In the genomic region with DNA sequence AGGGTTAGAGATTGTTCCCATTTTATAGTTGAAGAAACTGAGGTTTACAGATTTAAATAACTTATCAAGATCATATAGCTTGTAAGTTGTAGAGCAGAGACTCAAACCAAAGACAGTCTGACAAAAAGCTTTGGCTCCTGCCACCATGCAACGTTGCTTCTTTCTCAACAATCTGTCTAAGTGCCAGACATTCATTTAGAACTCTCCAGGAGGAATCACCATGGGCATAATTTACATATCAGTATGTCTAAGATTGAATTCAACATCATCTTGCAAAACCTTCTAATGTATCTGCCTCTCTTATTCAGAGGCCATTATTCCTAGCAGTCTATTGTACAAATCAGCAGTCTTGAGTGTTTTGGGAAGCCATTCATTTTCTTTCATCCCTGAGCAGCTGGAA, we compare ENCODE assay signal across 13 cellular contexts.
DNase-seq lines count a peak whose midpoint lies in the region; ATAC-seq and TF ChIP-seq lines count a peak whose summit lies in the region.
"Had no signal": no experiment of that assay in that cellular context is flagged by ENCODE, and none has a peak within 500 bp of the region (broad histone marks: within the 10 kb centered on the region; RNA-seq: fewer than 3 reads in every experiment).

No MANE protein-coding gene starts in this region.

- H3K9ac ChIP-seq in IMR-90 (ENCODE audit: low read depth, low read length) (no peak overlapping the region), smooth muscle cell (ENCODE audit: low read depth) (no peak overlapping the region)

- H4K8ac ChIP-seq in IMR-90 (ENCODE audit: low read depth in 2 of 2, low read length in 2 of 2), result peak overlapping the region; percentile 70 to 82; a peak in 3 of 4 replicates

- H3K4me3 ChIP-seq in IMR-90 (ENCODE audit: insufficient read depth, low read depth, low read length), result no peak overlapping the region
- no peak overlapping the region for H3K4me3 ChIP-seq in cardiac fibroblast (replicated peaks in 1 of 2; ENCODE audit: low read depth in 2 of 2, low read length in 2 of 2)
- no peak overlapping the region for H3K4me3 ChIP-seq in smooth muscle cell

- intact Hi-C loops in IMR-90 (cut with micrococcal nuclease), result no loop called here

- no peak overlapping the region for H3K23ac ChIP-seq in IMR-90 (ENCODE audit: low read depth, low read length)

- H3K4me1 ChIP-seq in IMR-90 (ENCODE audit: control insufficient read depth, insufficient read depth, low read length) (peaks cover 15% of the 10 kb centered on the region), smooth muscle cell (ENCODE audit: low read depth) (peaks cover 9% of the 10 kb centered on the region)
- H3K4me1 ChIP-seq: Caco-2 had no signal

- peak overlapping the region; percentile 79 for H2BK20ac ChIP-seq in IMR-90 (ENCODE audit: low read depth, low read length)

- no peak overlapping the region for H2AK9ac ChIP-seq in IMR-90 (replicated peaks; ENCODE audit: low read depth, low read length, poor library complexity)

- H3F3A ChIP-seq in smooth muscle cell (ENCODE audit: low read depth), result peaks cover 8% of the 10 kb centered on the region

- H4K5ac ChIP-seq in IMR-90 (ENCODE audit: low read depth, low read length), result peak overlapping the region; percentile 49; the same call in 1 of the 2 replicates

- no CpG with 5 or more reads among the region's 1 CpG for WGBS in IMR-90 (ENCODE audit: extremely low coverage in 2 of 2, insufficient read length in 1 of 2), 2 experiments
- WGBS in smooth muscle cell (ENCODE audit: low lambda C conversion rate), result 80% methylated on average over 1 of the region's 1 CpG

- H2AFZ ChIP-seq in IMR-90 (replicated peaks; ENCODE audit: low read length, poor library complexity) (no peak overlapping the region), smooth muscle cell (ENCODE audit: low read depth) (no peak overlapping the region)

- H3K27me3 ChIP-seq in IMR-90 (ENCODE audit: control insufficient read depth, insufficient read depth, low read length) (no peaks in the 10 kb centered on the region), smooth muscle cell (ENCODE audit: low read depth) (no peaks in the 10 kb centered on the region)

- TF ChIP-seq RAD21 in IMR-90 (IDR thresholded peaks at IDR 0.05; ENCODE audit: low read length), result no peak

- in situ Hi-C loops in IMR-90 (cut with MboI; ENCODE audit: low sequenced_read_pairs), result no loop called here

- peak overlapping the region; percentile 94; the same call in 1 of the 2 replicates for H3K4ac ChIP-seq in IMR-90 (ENCODE audit: low read depth, low read length)

- peak overlapping the region; percentile 96 for H2BK5ac ChIP-seq in IMR-90 (ENCODE audit: low read depth, low read length, poor library complexity, severe bottlenecking)

- DNase-seq in IMR-90 (no peak), cardiac fibroblast (ENCODE audit: low read depth in 2 of 2) (peak; percentile 16 to 31), fibroblast of peridontal ligament (ENCODE audit: extremely low read depth) (peak; percentile 51), smooth muscle cell (lab: John Stamatoyannopoulos, UW; ENCODE audit: unreplicated experiment) (no peak)
- DNase-seq: ACHN; AML-193; Caco-2; CD4-positive, alpha-beta T cell; H9 had no signal

- BruUV-seq in IMR-90 (replicated peaks; lab: Mats Ljungman, UMichigan), result no TSS peak

- CTCF ChIA-PET in IMR-90 (lab: Yijun Ruan, JAX), result interaction anchor here (0.7 to 1.5 kb wide), 2 partner anchors 14 to 23 kb away, joined by 3 to 4 read pairs; no protein-coding TSS in a partner anchor

- H3K27ac ChIP-seq in IMR-90 (ENCODE audit: insufficient read depth, low read length), result 0 out of 2 replicates have a peak overlapping the region, but pooled peaks have one; percentile 1
- H3K27ac ChIP-seq in smooth muscle cell (ENCODE audit: low read depth), result peak overlapping the region; percentile 95
- H3K27ac ChIP-seq: C4-2B had no signal

- H4K91ac ChIP-seq in IMR-90 (ENCODE audit: insufficient read depth, low read depth, low read length), result peak overlapping the region; percentile 96; the same call in 1 of the 2 replicates

- H3K4me2 ChIP-seq in IMR-90 (ENCODE audit: low read depth, low read length) (no peak overlapping the region), smooth muscle cell (no peak overlapping the region)

- H2BK120ac ChIP-seq in IMR-90 (ENCODE audit: low read depth, low read length), result peak overlapping the region; percentile 94

- TF ChIP-seq POLR2A in IMR-90 (IDR thresholded peaks at IDR 0.05; ENCODE audit: low read depth, low read length), result no peak

- H3K79me1 ChIP-seq in IMR-90 (ENCODE audit: low read depth in 1 of 2, low read length in 2 of 2), result no peaks in the 10 kb centered on the region

- peak overlapping the region; percentile 99; the same call in 2 of the 3 replicates for H2BK15ac ChIP-seq in IMR-90 (ENCODE audit: low read depth, low read length)

- peak overlapping the region; percentile 99; the same call in 1 of the 2 replicates for H3K18ac ChIP-seq in IMR-90 (ENCODE audit: low read depth, low read length)

- no peaks in the 10 kb centered on the region for H3K9me3 ChIP-seq in IMR-90 (ENCODE audit: control insufficient read depth, insufficient read depth, low read length)
- no peaks in the 10 kb centered on the region for H3K9me3 ChIP-seq in smooth muscle cell (replicated peaks; ENCODE audit: low read depth)
- H3K9me3 ChIP-seq: Caco-2 had no signal

- H3K36me3 ChIP-seq in IMR-90 (ENCODE audit: control insufficient read depth, insufficient read depth, low read length) (no peaks in the 10 kb centered on the region), smooth muscle cell (ENCODE audit: low read depth) (no peaks in the 10 kb centered on the region)

- dilution Hi-C loops in IMR-90 (cut with HindIII; ENCODE audit: low sequenced_read_pairs, unreplicated experiment), result no loop called here

- peak overlapping the region; percentile 86 for H2AK5ac ChIP-seq in IMR-90 (ENCODE audit: low read depth, low read length)

- peak overlapping the region; percentile 44 for H3K14ac ChIP-seq in IMR-90 (replicated peaks; ENCODE audit: low read depth, low read length)

- no peaks in the 10 kb centered on the region for H4K20me1 ChIP-seq in IMR-90 (ENCODE audit: insufficient read depth, low read length)
- no peaks in the 10 kb centered on the region for H4K20me1 ChIP-seq in smooth muscle cell (ENCODE audit: low read depth)

- H3K79me2 ChIP-seq in smooth muscle cell (ENCODE audit: low read depth), result no peaks in the 10 kb centered on the region

- TF ChIP-seq CTCF in IMR-90 (conservative IDR thresholded peaks at IDR 0.05; ENCODE audit: low read depth, low read length), result no peak
- no peak for TF ChIP-seq CTCF in cardiac fibroblast (IDR thresholded peaks at IDR 0.05; ENCODE audit: low read depth, low read length)
- no peak for TF ChIP-seq CTCF in smooth muscle cell (IDR thresholded peaks at IDR 0.05; ENCODE audit: borderline replicate concordance, insufficient read depth, poor library complexity, severe bottlenecking)

- ATAC-seq in IMR-90 (ENCODE audit: low read depth) (no peak), HG03280 (IDR thresholded peaks at IDR 0.05; ENCODE audit: unreplicated experiment) (no peak), HG03196 (IDR thresholded peaks at IDR 0.05; ENCODE audit: unreplicated experiment) (no peak), GM21447 (IDR thresholded peaks at IDR 0.05; ENCODE audit: unreplicated experiment) (no peak)

- H3K9me1 ChIP-seq in IMR-90 (ENCODE audit: insufficient read depth, low read length), result peaks cover 9% of the 10 kb centered on the region

- POLR2A ChIA-PET in IMR-90 (lab: Charles Lee; ENCODE audit: unreplicated experiment), result no interaction called here

- H3K56ac ChIP-seq in IMR-90 (ENCODE audit: extremely low read depth, insufficient read depth, low read length), result no peak overlapping the region

TF ChIP-seq in IMR-90, 13 proteins besides CTCF, POLR2A, EP300 and RAD21:
- no peak for TF ChIP-seq MAZ (IDR thresholded peaks at IDR 0.05; ENCODE audit: borderline replicate concordance, low read depth, low read length)
- TF ChIP-seq SMC3 (IDR thresholded peaks at IDR 0.05; ENCODE audit: low read depth, low read length), result no peak
- no peak for TF ChIP-seq BHLHE40 (IDR thresholded peaks at IDR 0.05; ENCODE audit: low read depth, low read length)
- no peak for TF ChIP-seq MAFK (IDR thresholded peaks at IDR 0.05; ENCODE audit: low read depth, low read length)
- no peak for TF ChIP-seq RCOR1 (IDR thresholded peaks at IDR 0.05; ENCODE audit: insufficient replicate concordance, low read length)
- no peak for TF ChIP-seq NFE2L2 (IDR thresholded peaks at IDR 0.05; ENCODE audit: low read depth, low read length)
- TF ChIP-seq, protein P1, sequence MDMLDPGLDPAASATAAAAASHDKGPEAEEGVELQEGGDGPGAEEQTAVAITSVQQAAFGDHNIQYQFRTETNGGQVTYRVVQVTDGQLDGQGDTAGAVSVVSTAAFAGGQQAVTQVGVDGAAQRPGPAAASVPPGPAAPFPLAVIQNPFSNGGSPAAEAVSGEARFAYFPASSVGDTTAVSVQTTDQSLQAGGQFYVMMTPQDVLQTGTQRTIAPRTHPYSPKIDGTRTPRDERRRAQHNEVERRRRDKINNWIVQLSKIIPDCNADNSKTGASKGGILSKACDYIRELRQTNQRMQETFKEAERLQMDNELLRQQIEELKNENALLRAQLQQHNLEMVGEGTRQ (IDR thresholded peaks at IDR 0.05; ENCODE audit: low read depth, low read length), result no peak
- no peak for TF ChIP-seq FOS (IDR thresholded peaks at IDR 0.05; ENCODE audit: low read depth, low read length)
- TF ChIP-seq, protein P2, sequence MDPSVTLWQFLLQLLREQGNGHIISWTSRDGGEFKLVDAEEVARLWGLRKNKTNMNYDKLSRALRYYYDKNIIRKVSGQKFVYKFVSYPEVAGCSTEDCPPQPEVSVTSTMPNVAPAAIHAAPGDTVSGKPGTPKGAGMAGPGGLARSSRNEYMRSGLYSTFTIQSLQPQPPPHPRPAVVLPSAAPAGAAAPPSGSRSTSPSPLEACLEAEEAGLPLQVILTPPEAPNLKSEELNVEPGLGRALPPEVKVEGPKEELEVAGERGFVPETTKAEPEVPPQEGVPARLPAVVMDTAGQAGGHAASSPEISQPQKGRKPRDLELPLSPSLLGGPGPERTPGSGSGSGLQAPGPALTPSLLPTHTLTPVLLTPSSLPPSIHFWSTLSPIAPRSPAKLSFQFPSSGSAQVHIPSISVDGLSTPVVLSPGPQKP (IDR thresholded peaks at IDR 0.05; ENCODE audit: borderline replicate concordance, low read depth, low read length), result no peak
TF ChIP-seq in IMR-90: peak in this region for 0.

Comparison
In these comparisons a context has a peak if more than half of its experiments do, and no peak if none do; other contexts are left out.
1. DNase-seq: peak in cardiac fibroblast (2 of 2) and fibroblast of peridontal ligament (single experiment); none in IMR-90 (single experiment) and smooth muscle cell (single experiment).